Comparison of ENCODE assay signal across 13 cellular contexts in genomic region chr3:133595341-133595740, GRCh38. TPM values are rescaled to one million over a fixed set of nuclear protein-coding genes. Genes with fewer than 3 reads are reported as not detected.
DNase-seq lines count a peak whose midpoint lies in the region; ATAC-seq, FAIRE-seq and TF ChIP-seq lines count a peak whose summit lies in the region.
"Had no signal": no experiment of that assay in that cellular context is flagged by ENCODE, and none has a peak within 500 bp of the region (broad histone marks: within the 10 kb centered on the region; RNA-seq: fewer than 3 reads in every experiment).

No MANE protein-coding gene starts in this region.

- H3K4me1 Mint-ChIP-seq in activated naive CD4-positive, alpha-beta T cell treated with anti-CD3 and anti-CD28 coated beads for 36 hours (ENCODE audit: low read depth) = peaks cover 21% of the 10 kb centered on the region
- H3K4me1 Mint-ChIP-seq in stimulated activated effector memory CD8-positive, alpha-beta T cell treated with anti-CD3 and anti-CD28 coated beads, Interleukin-12 subunit alpha, Interleukin-12 subunit beta, amount 100 ng/mL, for 72 hours = peaks cover 20% of the 10 kb centered on the region

- H3K4me3 Mint-ChIP-seq in activated naive CD4-positive, alpha-beta T cell treated with anti-CD3 and anti-CD28 coated beads for 36 hours = no peak overlapping the region
- no peak overlapping the region for H3K4me3 Mint-ChIP-seq in stimulated activated effector memory CD8-positive, alpha-beta T cell treated with anti-CD3 and anti-CD28 coated beads, Interleukin-12 subunit alpha, Interleukin-12 subunit beta, amount 100 ng/mL, for 72 hours

- H3K27me3 Mint-ChIP-seq in activated naive CD4-positive, alpha-beta T cell treated with anti-CD3 and anti-CD28 coated beads for 36 hours (ENCODE audit: low read depth) = no peaks in the 10 kb centered on the region

- no peaks in the 10 kb centered on the region for H3K27me3 ChIP-seq in bronchial epithelial cell (ENCODE audit: control insufficient read depth, insufficient read depth, low read length)
- H3K27me3 ChIP-seq: adrenal gland, BE2C, transverse colon had no signal

- peaks cover 4% of the 10 kb centered on the region for H3K36me3 Mint-ChIP-seq in activated naive CD4-positive, alpha-beta T cell treated with anti-CD3 and anti-CD28 coated beads for 36 hours (ENCODE audit: low read depth)
- peaks cover 29% of the 10 kb centered on the region for H3K36me3 Mint-ChIP-seq in stimulated activated effector memory CD8-positive, alpha-beta T cell treated with anti-CD3 and anti-CD28 coated beads, Interleukin-12 subunit alpha, Interleukin-12 subunit beta, amount 100 ng/mL, for 72 hours

- no peak overlapping the region for H3K4me3 ChIP-seq in bronchial epithelial cell (ENCODE audit: low read depth, low read length)
- H3K4me3 ChIP-seq: adrenal gland, transverse colon had no signal

- DNase-seq in activated naive CD4-positive, alpha-beta T cell treated with anti-CD3 and anti-CD28 coated beads for 36 hours = peak; percentile 49
- DNase-seq in activated naive CD4-positive, alpha-beta T cell (lab: John Stamatoyannopoulos, UW) = no peak
- DNase-seq in RPMI7951 (ENCODE audit: low read depth) = peak; percentile 34
- peak; percentile 82 for DNase-seq in bronchial epithelial cell (ENCODE audit: low read depth)
- no peak for DNase-seq in stimulated activated effector memory CD8-positive, alpha-beta T cell treated with anti-CD3 and anti-CD28 coated beads, Interleukin-12 subunit alpha, Interleukin-12 subunit beta, amount 100 ng/mL, for 72 hours (ENCODE audit: low spot score in 2 of 2)
- DNase-seq: adrenal gland; BE2C; effector CD4-positive, alpha-beta T cell; Kasumi-1; transverse colon had no signal

- no peaks in the 10 kb centered on the region for H3K9me3 Mint-ChIP-seq in activated naive CD4-positive, alpha-beta T cell treated with anti-CD3 and anti-CD28 coated beads for 36 hours
- no peaks in the 10 kb centered on the region for H3K9me3 Mint-ChIP-seq in stimulated activated effector memory CD8-positive, alpha-beta T cell treated with anti-CD3 and anti-CD28 coated beads, Interleukin-12 subunit alpha, Interleukin-12 subunit beta, amount 100 ng/mL, for 72 hours

- no peak overlapping the region for H3K27ac Mint-ChIP-seq in activated naive CD4-positive, alpha-beta T cell treated with anti-CD3 and anti-CD28 coated beads for 36 hours
- H3K27ac Mint-ChIP-seq in stimulated activated effector memory CD8-positive, alpha-beta T cell treated with anti-CD3 and anti-CD28 coated beads, Interleukin-12 subunit alpha, Interleukin-12 subunit beta, amount 100 ng/mL, for 72 hours = peak overlapping the region; percentile 32

- no peaks in the 10 kb centered on the region for H3K36me3 ChIP-seq in bronchial epithelial cell (ENCODE audit: control insufficient read depth, insufficient read depth, low read length)
- H3K36me3 ChIP-seq: adrenal gland, transverse colon had no signal

- CTCF ChIA-PET in activated naive CD4-positive, alpha-beta T cell treated with anti-CD3 and anti-CD28 coated beads for 36 hours (lab: Charles Lee) = interaction anchor here (0.8 to 1.5 kb wide), 5 partner anchors 11 to 150 kb away, joined by 3 to 8 read pairs (median 3); no protein-coding TSS in a partner anchor

- no peak for FAIRE-seq in bronchial epithelial cell (lab: Jason Lieb, UNC)

- intact Hi-C loops in activated naive CD4-positive, alpha-beta T cell treated with anti-CD3 and anti-CD28 coated beads for 36 hours (cut with micrococcal nuclease) = loop anchor here (1.0 to 5.0 kb wide), 2 partner anchors 21 to 148 kb away; no protein-coding TSS in a partner anchor

- no peak for TF ChIP-seq CTCF in bronchial epithelial cell (IDR thresholded peaks at IDR 0.05; ENCODE audit: insufficient read depth, low read length, severe bottlenecking)

- peak; percentile 92 for ATAC-seq in stimulated activated effector memory CD8-positive, alpha-beta T cell treated with anti-CD3 and anti-CD28 coated beads, Interleukin-12 subunit alpha, Interleukin-12 subunit beta, amount 100 ng/mL, for 72 hours
- ATAC-seq in GM19351 (IDR thresholded peaks at IDR 0.05; ENCODE audit: unreplicated experiment) (no peak), GM21447 (IDR thresholded peaks at IDR 0.05; ENCODE audit: unreplicated experiment) (no peak), GM19463 (IDR thresholded peaks at IDR 0.05; ENCODE audit: unreplicated experiment) (no peak)

RNA-seq across cellular contexts. Expression of gene CDV3, which starts 21.9 kb away (rescaled TPM):
- total RNA-seq in activated naive CD4-positive, alpha-beta T cell treated with anti-CD3 and anti-CD28 coated beads for 36 hours = 100 to 1,000 TPM; 170 to 181 TPM
- 94.5 and 96.8 TPM in 2 replicates for total RNA-seq in RPMI7951 (2014; rRNA removed; shearing (Covaris generic))
- 178 and 232 TPM in 2 replicates for total RNA-seq in bronchial epithelial cell

Comparison
In these comparisons a context has a peak if more than half of its experiments do, and no peak if none do; other contexts are left out.
1. DNase-seq: peak in activated naive CD4-positive, alpha-beta T cell treated with anti-CD3 and anti-CD28 coated beads for 36 hours (single experiment), RPMI7951 (single experiment) and bronchial epithelial cell (single experiment); none in activated naive CD4-positive, alpha-beta T cell (0 of 4) and stimulated activated effector memory CD8-positive, alpha-beta T cell treated with anti-CD3 and anti-CD28 coated beads, Interleukin-12 subunit alpha, Interleukin-12 subunit beta, amount 100 ng/mL, for 72 hours (0 of 2).